In genomic region chr20:14826926-14827325, GRCh38 we compare ENCODE assay signal across 19 cellular contexts.
A peak's percentile ranks its signal among the peaks of the same experiment; 100 is the strongest.
DNase-seq lines count a peak whose midpoint lies in the region; ATAC-seq and TF ChIP-seq lines count a peak whose summit lies in the region.
"Had no signal": no experiment of that assay in that cellular context is flagged by ENCODE, and none has a peak within 500 bp of the region (broad histone marks: within the 10 kb centered on the region; RNA-seq: fewer than 3 reads in every experiment).

No MANE protein-coding gene starts in this region.

- H3K27me3 Mint-ChIP-seq in glutamatergic neuron (ENCODE audit: unreplicated experiment) (peaks cover 2% of the 10 kb centered on the region), progenitor cell of endocrine pancreas (no peaks in the 10 kb centered on the region)
- H3K27me3 Mint-ChIP-seq: CD4-positive, alpha-beta T cell had no signal

- ATAC-seq in HG03045 (IDR thresholded peaks at IDR 0.05; ENCODE audit: unreplicated experiment) = no peak
- ATAC-seq: Panc1 had no signal

- DNase-seq in NCI-H1417 (lab: John Stamatoyannopoulos, UW) (peak in 2 of 3 experiments; percentile 42 to 88), NCI-H1930 (lab: John Stamatoyannopoulos, UW) (peak; percentile 21 to 77), NCI-H2171 treated with DMSO at 0.1 percent for 48 hours (lab: John Stamatoyannopoulos, UW) (peak; percentile 56), glutamatergic neuron (peak; percentile 61), RKO (ENCODE audit: low spot score) (no peak), progenitor cell of endocrine pancreas (ENCODE audit: low spot score, unreplicated experiment) (no peak), 8988T (no peak)
- DNase-seq: Caco-2; CD4-positive, alpha-beta T cell; DMS 273 treated with DMSO at 0.1 percent for 48 hours; GOT3; HCEC 1CT; NCI-H1105; NCI-H2029; NCI-H774; SJCRH30; T-helper 1 cell had no signal

- H3K4me3 Mint-ChIP-seq in glutamatergic neuron (ENCODE audit: unreplicated experiment) = peak overlapping the region; percentile 16
- no peak overlapping the region for H3K4me3 Mint-ChIP-seq in progenitor cell of endocrine pancreas (ENCODE audit: low read depth)
- H3K4me3 Mint-ChIP-seq: CD4-positive, alpha-beta T cell had no signal

- TF ChIP-seq CTCF in glutamatergic neuron (IDR thresholded peaks at IDR 0.05; ENCODE audit: partially characterized antibody, unreplicated experiment) (no peak), progenitor cell of endocrine pancreas (IDR thresholded peaks at IDR 0.05; ENCODE audit: unreplicated experiment) (no peak)

- H3K4me1 Mint-ChIP-seq in glutamatergic neuron (ENCODE audit: low read depth, unreplicated experiment) = peaks cover 36% of the 10 kb centered on the region
- peaks cover 30% of the 10 kb centered on the region for H3K4me1 Mint-ChIP-seq in progenitor cell of endocrine pancreas (ENCODE audit: low read depth)

- H3K27ac Mint-ChIP-seq in glutamatergic neuron (ENCODE audit: unreplicated experiment) = peak overlapping the region; percentile 92
- no peak overlapping the region for H3K27ac Mint-ChIP-seq in progenitor cell of endocrine pancreas
- H3K27ac Mint-ChIP-seq: CD4-positive, alpha-beta T cell had no signal

- H3K36me3 Mint-ChIP-seq in glutamatergic neuron (ENCODE audit: unreplicated experiment) = no peaks in the 10 kb centered on the region
- H3K36me3 Mint-ChIP-seq in progenitor cell of endocrine pancreas (ENCODE audit: insufficient read depth) = no peaks in the 10 kb centered on the region

- no peaks in the 10 kb centered on the region for H3K9me3 Mint-ChIP-seq in glutamatergic neuron (ENCODE audit: unreplicated experiment)
- H3K9me3 Mint-ChIP-seq in progenitor cell of endocrine pancreas (ENCODE audit: low read depth) = no peaks in the 10 kb centered on the region
- H3K9me3 Mint-ChIP-seq: CD4-positive, alpha-beta T cell had no signal

Comparison
In these comparisons a context has a peak if more than half of its experiments do, and no peak if none do; other contexts are left out.
1. DNase-seq: peak in NCI-H1417 (2 of 3), NCI-H1930 (2 of 2), NCI-H2171 treated with DMSO at 0.1 percent for 48 hours (single experiment) and glutamatergic neuron (single experiment); none in RKO (single experiment), progenitor cell of endocrine pancreas (single experiment) and 8988T (single experiment).